Comparison of ENCODE assay signal across 14 cellular contexts in the genomic region with DNA sequence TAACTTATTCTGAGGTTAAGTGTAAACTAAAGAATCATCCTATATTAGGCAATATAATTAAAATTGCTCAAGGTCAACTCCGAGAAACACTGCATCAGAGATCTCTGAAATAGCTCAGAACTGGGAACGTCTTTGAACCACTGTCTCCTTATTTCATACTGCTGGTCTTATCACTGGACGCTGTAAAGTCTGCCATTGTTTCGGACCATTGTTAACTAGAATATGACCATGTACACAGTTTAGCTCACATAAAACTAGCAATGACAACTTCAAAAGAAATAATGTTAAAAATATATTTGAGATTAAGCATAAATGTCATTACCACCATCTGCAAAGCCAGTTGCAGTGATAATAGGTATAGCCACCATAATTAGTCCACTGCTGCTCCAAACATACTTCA. TPM values are rescaled to one million over a fixed set of nuclear protein-coding genes. Genes with fewer than 3 reads are reported as not detected.
DNase-seq lines count a peak whose midpoint lies in the region; ATAC-seq, FAIRE-seq and TF ChIP-seq lines count a peak whose summit lies in the region.
"Had no signal": no experiment of that assay in that cellular context is flagged by ENCODE, and none has a peak within 500 bp of the region (broad histone marks: within the 10 kb centered on the region; RNA-seq: fewer than 3 reads in every experiment).

No MANE protein-coding gene starts in this region.

- no peak for ATAC-seq in left ventricle myocardium superior
- ATAC-seq in activated naive CD8-positive, alpha-beta T cell treated with anti-CD3 and anti-CD28 coated beads, Interleukin-2, amount 10 ng/mL, durations not matched to agents 7 days and 5 days (ENCODE audit: low read depth) = no peak

- H3K36me3 Mint-ChIP-seq in IgD-negative memory B cell = peaks cover 1% of the 10 kb centered on the region
- H3K36me3 Mint-ChIP-seq in activated naive CD8-positive, alpha-beta T cell treated with anti-CD3 and anti-CD28 coated beads, Interleukin-2, amount 10 ng/mL, durations not matched to agents 7 days and 5 days = peaks cover 28% of the 10 kb centered on the region

- no peaks in the 10 kb centered on the region for H3K36me3 ChIP-seq in right atrium auricular region
- no peaks in the 10 kb centered on the region for H3K36me3 ChIP-seq in subcutaneous abdominal adipose tissue (ENCODE audit: control insufficient read depth in 5 of 5, insufficient read depth in 5 of 5, low read length in 5 of 5)
- no peaks in the 10 kb centered on the region for H3K36me3 ChIP-seq in MG63

- no peak overlapping the region for H3K27ac Mint-ChIP-seq in IgD-negative memory B cell
- peak overlapping the region; percentile 68 for H3K27ac Mint-ChIP-seq in activated naive CD8-positive, alpha-beta T cell treated with anti-CD3 and anti-CD28 coated beads, Interleukin-2, amount 10 ng/mL, durations not matched to agents 7 days and 5 days

- no peaks in the 10 kb centered on the region for H3K9me3 ChIP-seq in right atrium auricular region
- no peaks in the 10 kb centered on the region for H3K9me3 ChIP-seq in subcutaneous abdominal adipose tissue (ENCODE audit: control insufficient read depth in 5 of 5, low read length in 5 of 5)
- no peaks in the 10 kb centered on the region for H3K9me3 ChIP-seq in MG63

- peak overlapping the region; percentile 13 to 88 (median 30) for H3K9ac ChIP-seq in subcutaneous abdominal adipose tissue (ENCODE audit: low read length in 5 of 5)

- no peaks in the 10 kb centered on the region for H3K27me3 Mint-ChIP-seq in IgD-negative memory B cell
- H3K27me3 Mint-ChIP-seq in activated naive CD8-positive, alpha-beta T cell treated with anti-CD3 and anti-CD28 coated beads, Interleukin-2, amount 10 ng/mL, durations not matched to agents 7 days and 5 days = no peaks in the 10 kb centered on the region

- peaks cover 18 to 25% (median 22%) of the 10 kb centered on the region in 3 donors for H3K4me1 Mint-ChIP-seq in IgD-negative memory B cell
- H3K4me1 Mint-ChIP-seq in activated naive CD8-positive, alpha-beta T cell treated with anti-CD3 and anti-CD28 coated beads, Interleukin-2, amount 10 ng/mL, durations not matched to agents 7 days and 5 days = peaks cover 26% of the 10 kb centered on the region

- no peak for FAIRE-seq in D721Med (lab: Jason Lieb, UNC)
- FAIRE-seq: endothelial cell of umbilical vein had no signal

- POLR2A ChIA-PET in activated naive CD8-positive, alpha-beta T cell treated with anti-CD3 and anti-CD28 coated beads, Interleukin-2, amount 10 ng/mL, durations not matched to agents 7 days and 5 days (lab: Charles Lee) = interaction anchor here (1.0 to 1.4 kb wide), 2 partner anchors 11 to 69 kb away, joined by 3 to 4 read pairs; no protein-coding TSS in a partner anchor

- peak overlapping the region; percentile 34 to 52 for H3K27ac ChIP-seq in right atrium auricular region
- H3K27ac ChIP-seq in subcutaneous abdominal adipose tissue (ENCODE audit: low read depth, low read length) = peak overlapping the region; percentile 91

- intact Hi-C loops in left ventricle myocardium superior (cut with micrococcal nuclease) = no loop called here

- DNase-seq in right atrium auricular region (ENCODE audit: low spot score) (no peak), left ventricle myocardium superior (no peak), MG63 (no peak), NCI-H748 treated with DMSO at 0.1 percent for 48 hours (lab: John Stamatoyannopoulos, UW) (no peak), D721Med (ENCODE audit: insufficient read length, low spot score) (no peak)
- DNase-seq in activated naive CD8-positive, alpha-beta T cell treated with anti-CD3 and anti-CD28 coated beads, Interleukin-2, amount 10 ng/mL, durations not matched to agents 7 days and 5 days = no peak
- DNase-seq: DMS79; NCI-H1092 treated with DMSO at 0.1 percent for 48 hours; SIG-M5; stimulated activated CD4-positive, alpha-beta T cell treated with anti-CD3 and anti-CD28 coated beads, Interleukin-15, amount 100 ng/mL, for 24 hours had no signal

- H3K4me3 Mint-ChIP-seq in IgD-negative memory B cell = peak overlapping the region; percentile 2 to 70 (median 23)
- H3K4me3 Mint-ChIP-seq in activated naive CD8-positive, alpha-beta T cell treated with anti-CD3 and anti-CD28 coated beads, Interleukin-2, amount 10 ng/mL, durations not matched to agents 7 days and 5 days = peak overlapping the region; percentile 91

- H3K4me3 ChIP-seq in right atrium auricular region (peak overlapping the region; percentile 25 to 53), subcutaneous abdominal adipose tissue (ENCODE audit: low read depth in 1 of 5, low read length in 5 of 5) (peak overlapping the region; percentile 67 to 89 (median 77)), MG63 (no peak overlapping the region)

- TF ChIP-seq CTCF in right atrium auricular region (IDR thresholded peaks at IDR 0.05) (no peak), D721Med (IDR thresholded peaks at IDR 0.05; ENCODE audit: insufficient read depth, missing control alignments) (no peak)

- peaks cover 0 to 12% of the 10 kb centered on the region in 2 donors for H3K4me1 ChIP-seq in right atrium auricular region
- peaks cover 0 to 30% (median 23%) of the 10 kb centered on the region in 5 donors for H3K4me1 ChIP-seq in subcutaneous abdominal adipose tissue (ENCODE audit: control insufficient read depth in 5 of 5, insufficient read depth in 5 of 5, low read length in 5 of 5)

- H3K9me3 Mint-ChIP-seq in IgD-negative memory B cell = no peaks in the 10 kb centered on the region
- no peaks in the 10 kb centered on the region for H3K9me3 Mint-ChIP-seq in activated naive CD8-positive, alpha-beta T cell treated with anti-CD3 and anti-CD28 coated beads, Interleukin-2, amount 10 ng/mL, durations not matched to agents 7 days and 5 days

- no peaks in the 10 kb centered on the region for H3K27me3 ChIP-seq in right atrium auricular region
- no peaks in the 10 kb centered on the region for H3K27me3 ChIP-seq in subcutaneous abdominal adipose tissue (ENCODE audit: control insufficient read depth in 5 of 5, insufficient read depth in 4 of 5, low read length in 5 of 5)
- H3K27me3 ChIP-seq in MG63 = no peaks in the 10 kb centered on the region

RNA-seq across cellular contexts. Expression of a gene that starts 2.9 kb away (rescaled TPM):
- total RNA-seq in right atrium auricular region (1 to 10 TPM; 3.6 to 9.9 TPM), left ventricle myocardium superior (8.5 TPM)
- polyA plus RNA-seq in IgD-negative memory B cell = 1.5 TPM
- 10 to 100 TPM; 30.8 TPM for total RNA-seq in activated naive CD8-positive, alpha-beta T cell treated with anti-CD3 and anti-CD28 coated beads, Interleukin-2, amount 10 ng/mL, durations not matched to agents 7 days and 5 days
- not detected in 2 replicates for total RNA-seq in MG63 (2014; rRNA removed; shearing (Covaris generic); ENCODE audit: low replicate concordance)
- total RNA-seq: endothelial cell of umbilical vein, lung microvascular endothelial cell had no signal
- polyA plus RNA-seq: endothelial cell of umbilical vein had no signal
